24 cellular contexts compared by ENCODE assay signal in genomic region chr2:225254363-225254762, GRCh38.
"Had no signal": no experiment of that assay in that cellular context is flagged by ENCODE, and none has a peak within 500 bp of the region (broad histone marks: within the 10 kb centered on the region; RNA-seq: fewer than 3 reads in every experiment).

No MANE protein-coding gene starts in this region.

- H3K27ac ChIP-seq: esophagus squamous epithelium, heart right ventricle, left lung, neural progenitor cell, parathyroid adenoma, right atrium auricular region, sigmoid colon, stomach, thyroid gland, vagina had no signal

- H3K4me1 ChIP-seq: esophagus squamous epithelium, heart right ventricle, left lung, neural progenitor cell, parathyroid adenoma, right atrium auricular region, sigmoid colon, stomach, thyroid gland, vagina had no signal

- H3K9ac ChIP-seq: neural progenitor cell, parathyroid adenoma had no signal

- H3K27me3 ChIP-seq: esophagus squamous epithelium, heart right ventricle, left lung, neural progenitor cell, right atrium auricular region, sigmoid colon, stomach, thyroid gland, vagina had no signal

- H3K79me2 ChIP-seq: parathyroid adenoma had no signal

- ATAC-seq: heart right ventricle; left cardiac atrium; left lung; naive thymus-derived CD4-positive, alpha-beta T cell; stimulated activated effector memory CD8-positive, alpha-beta T cell treated with anti-CD3 and anti-CD28 coated beads, Interleukin-12 subunit alpha, Interleukin-12 subunit beta, amount 100 ng/mL, for 72 hours had no signal

- DNase-seq: effector memory CD4-positive, alpha-beta T cell; erythroblast; esophagus squamous epithelium; foreskin melanocyte; glutamatergic neuron; heart right ventricle; hippocampal formation; left cardiac atrium; left lung; mesenchymal stem cell; midbrain; naive thymus-derived CD4-positive, alpha-beta T cell; sigmoid colon; stimulated activated CD4-positive, alpha-beta T cell treated with anti-CD3 and anti-CD28 coated beads, Interleukin-2, amount 100 ng/mL, for 24 hours; stimulated activated CD4-positive, alpha-beta T cell treated with anti-CD3 and anti-CD28 coated beads, Interleukin-4, amount 100 ng/mL, for 24 hours; stimulated activated naive CD4-positive, alpha-beta T cell treated with Interleukin-2 at 50 U/mL for 16 hours; stomach; thyroid gland; trophoblast cell had no signal

- H3K9me3 ChIP-seq: esophagus squamous epithelium, left lung, sigmoid colon, thyroid gland, vagina had no signal

- H3K36me3 ChIP-seq: esophagus squamous epithelium, heart right ventricle, left lung, neural progenitor cell, right atrium auricular region, sigmoid colon, stomach, thyroid gland, vagina had no signal

- H2AFZ ChIP-seq: neural progenitor cell, parathyroid adenoma had no signal

- H3K4me3 ChIP-seq: esophagus squamous epithelium, heart right ventricle, left lung, neural progenitor cell, right atrium auricular region, sigmoid colon, stomach, thyroid gland, vagina had no signal

- H3K4me2 ChIP-seq: neural progenitor cell had no signal
